In the genomic region with DNA sequence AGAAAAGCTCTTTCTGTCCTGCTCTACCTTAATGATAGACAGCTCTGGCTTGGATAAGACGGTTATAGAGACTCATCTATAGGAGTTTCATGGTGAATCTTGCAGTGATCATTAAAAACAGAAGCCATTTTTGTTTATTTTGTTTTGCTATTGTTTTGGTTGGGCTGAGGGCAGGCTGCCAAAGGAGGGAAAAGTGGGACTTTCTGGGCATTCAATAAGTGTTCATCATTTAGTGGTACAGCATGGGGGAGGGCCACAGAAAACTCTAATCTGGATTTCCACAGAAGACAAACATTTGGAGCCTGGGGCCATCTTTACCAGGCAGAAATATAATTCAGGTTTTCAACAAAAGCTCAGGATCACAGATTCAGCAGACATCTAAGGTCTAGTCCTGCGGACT, we compare ENCODE assay signal across 23 cellular contexts.
"Had no signal": no experiment of that assay in that cellular context is flagged by ENCODE, and none has a peak within 500 bp of the region (broad histone marks: within the 10 kb centered on the region; RNA-seq: fewer than 3 reads in every experiment).

No MANE protein-coding gene starts in this region.

- ATAC-seq: activated CD4-positive, alpha-beta T cell treated with anti-CD3 and anti-CD28 coated beads for 36 hours; body of pancreas; foreskin keratinocyte; left lung; right cardiac atrium; stimulated activated naive CD8-positive, alpha-beta T cell treated with anti-CD3 and anti-CD28 coated beads, Interleukin-15, Interleukin-2, amounts not matched to agents 100 U/mL and 50 U/mL, for 24 hours had no signal

- H3K9me3 Mint-ChIP-seq: activated CD4-positive, alpha-beta memory T cell treated with anti-CD3 and anti-CD28 coated beads, Interleukin-2, amount 10 ng/mL, durations not matched to agents 7 days and 5 days; activated naive CD4-positive, alpha-beta T cell treated with anti-CD3 and anti-CD28 coated beads, Interleukin-2, amount 50 U/mL, for 24 hours had no signal

- DNase-seq: activated CD4-positive, alpha-beta memory T cell treated with anti-CD3 and anti-CD28 coated beads, Interleukin-2, amount 10 ng/mL, durations not matched to agents 7 days and 5 days; activated CD4-positive, alpha-beta T cell treated with anti-CD3 and anti-CD28 coated beads for 36 hours; activated effector memory CD4-positive, alpha-beta T cell treated with anti-CD3 and anti-CD28 coated beads, Interleukin-2, amount 50 U/mL, for 16 hours; activated T-cell treated with anti-CD3 and anti-CD28 coated beads, Interleukin-2, amount 50 U/mL, for 48 hours; adrenal gland; body of pancreas; effector CD4-positive, alpha-beta T cell; foreskin keratinocyte; glutamatergic neuron; hypothalamus; kidney; left lung; nephron progenitor cell; stimulated activated CD4-positive, alpha-beta T cell treated with anti-CD3 and anti-CD28 coated beads, Interleukin-4, amount 100 ng/mL, for 4 hours; stimulated activated CD8-positive, alpha-beta memory T cell treated with anti-CD3 and anti-CD28 coated beads, Interleukin-4, amount 100 ng/mL, for 48 hours; stimulated activated naive CD8-positive, alpha-beta T cell treated with anti-CD3 and anti-CD28 coated beads, Interleukin-15, Interleukin-2, amounts not matched to agents 100 U/mL and 50 U/mL, for 24 hours; transverse colon had no signal

- H3K27me3 Mint-ChIP-seq: activated naive CD4-positive, alpha-beta T cell treated with anti-CD3 and anti-CD28 coated beads, Interleukin-2, amount 50 U/mL, for 24 hours; central memory CD8-positive, alpha-beta T cell; progenitor cell of endocrine pancreas had no signal

- H3K4me3 ChIP-seq: adrenal gland, body of pancreas, coronary artery, left lung, skin epidermis, transverse colon had no signal

- H3K36me3 Mint-ChIP-seq: activated naive CD4-positive, alpha-beta T cell treated with anti-CD3 and anti-CD28 coated beads, Interleukin-2, amount 50 U/mL, for 24 hours had no signal

- FAIRE-seq: kidney had no signal

- H3K36me3 ChIP-seq: adrenal gland, left lung, transverse colon had no signal

- H3K27ac ChIP-seq: adrenal gland, body of pancreas, coronary artery, foreskin keratinocyte, left lung, skin epidermis, transverse colon had no signal

- H3K4me3 Mint-ChIP-seq: activated CD4-positive, alpha-beta memory T cell treated with anti-CD3 and anti-CD28 coated beads, Interleukin-2, amount 10 ng/mL, durations not matched to agents 7 days and 5 days; activated CD4-positive, alpha-beta T cell treated with anti-CD3 and anti-CD28 coated beads for 36 hours; activated naive CD4-positive, alpha-beta T cell treated with anti-CD3 and anti-CD28 coated beads, Interleukin-2, amount 50 U/mL, for 24 hours; central memory CD8-positive, alpha-beta T cell; nephron progenitor cell had no signal

- H3K27me3 ChIP-seq: adrenal gland, body of pancreas, left lung, transverse colon had no signal

- H3K9me3 ChIP-seq: body of pancreas, left lung, transverse colon had no signal

- H3K4me1 Mint-ChIP-seq: activated CD4-positive, alpha-beta memory T cell treated with anti-CD3 and anti-CD28 coated beads, Interleukin-2, amount 10 ng/mL, durations not matched to agents 7 days and 5 days; activated CD4-positive, alpha-beta T cell treated with anti-CD3 and anti-CD28 coated beads for 36 hours; activated naive CD4-positive, alpha-beta T cell treated with anti-CD3 and anti-CD28 coated beads, Interleukin-2, amount 50 U/mL, for 24 hours; central memory CD8-positive, alpha-beta T cell; nephron progenitor cell had no signal

- H3K27ac Mint-ChIP-seq: activated CD4-positive, alpha-beta memory T cell treated with anti-CD3 and anti-CD28 coated beads, Interleukin-2, amount 10 ng/mL, durations not matched to agents 7 days and 5 days; activated CD4-positive, alpha-beta T cell treated with anti-CD3 and anti-CD28 coated beads for 36 hours; activated naive CD4-positive, alpha-beta T cell treated with anti-CD3 and anti-CD28 coated beads, Interleukin-2, amount 50 U/mL, for 24 hours; nephron progenitor cell; progenitor cell of endocrine pancreas had no signal

- H3K4me1 ChIP-seq: adrenal gland, body of pancreas, foreskin keratinocyte, left lung, transverse colon had no signal
